ENCODE assay signal across 8 cellular contexts in genomic region chr7:27149817-27150567, GRCh38. TPM values are rescaled to one million over a fixed set of nuclear protein-coding genes. Genes with fewer than 3 reads are reported as not detected.
A peak's percentile ranks its signal among the peaks of the same experiment; 100 is the strongest.
DNase-seq lines count a peak whose midpoint lies in the region; ATAC-seq and TF ChIP-seq lines count a peak whose summit lies in the region.

No MANE protein-coding gene starts in this region.

- H3K4me3 Mint-ChIP-seq in effector memory CD8-positive, alpha-beta T cell, result peak overlapping the region; percentile 83 to 86

- H3K27me3 Mint-ChIP-seq in effector memory CD8-positive, alpha-beta T cell, result peaks cover 83 to 99% of the 10 kb centered on the region in 2 donors

- peaks cover 35% of the 10 kb centered on the region for H3K27me3 ChIP-seq in Loucy (ENCODE audit: insufficient read depth, low read length, poor library complexity, severe bottlenecking)
- H3K27me3 ChIP-seq in psoas muscle (ENCODE audit: insufficient read depth in 3 of 3, low read length in 2 of 3), result no peaks in the 10 kb centered on the region
- peaks cover 89% of the 10 kb centered on the region for H3K27me3 ChIP-seq in trophoblast cell (ENCODE audit: insufficient read depth, low read length)

- H3K4me3 ChIP-seq in Loucy (ENCODE audit: low read length, poor library complexity, severe bottlenecking), result peak overlapping the region; percentile 94
- H3K4me3 ChIP-seq in psoas muscle, result peak overlapping the region; percentile 75
- no peak overlapping the region for H3K4me3 ChIP-seq in trophoblast cell (ENCODE audit: low read depth, low read length)

- H2BK5ac ChIP-seq in trophoblast cell (ENCODE audit: low read depth, low read length, poor library complexity), result no peak overlapping the region

- no peak overlapping the region for H2BK120ac ChIP-seq in trophoblast cell (ENCODE audit: insufficient read depth, low read length, poor library complexity)

- no peaks in the 10 kb centered on the region for H3K79me1 ChIP-seq in trophoblast cell (ENCODE audit: low read length)

- TF ChIP-seq CTCF in Loucy (conservative IDR thresholded peaks at IDR 0.05; ENCODE audit: low read length) (0 out of 2 replicates have a peak, but pooled peaks have one; percentile 7), psoas muscle (IDR thresholded peaks at IDR 0.05) (no peak)

- peak overlapping the region in 1 of 2 donors; percentile 20 for H3K27ac Mint-ChIP-seq in effector memory CD8-positive, alpha-beta T cell

- H2BK12ac ChIP-seq in trophoblast cell (ENCODE audit: low read length), result no peak overlapping the region

- H3K9ac ChIP-seq in Loucy (ENCODE audit: low read depth, low read length, poor library complexity, severe bottlenecking), result peak overlapping the region; percentile 99
- H3K9ac ChIP-seq in trophoblast cell (ENCODE audit: low read length), result no peak overlapping the region

- no peak overlapping the region for H3K4ac ChIP-seq in trophoblast cell (ENCODE audit: low read depth, low read length)

- H3K18ac ChIP-seq in trophoblast cell (ENCODE audit: low read length), result no peak overlapping the region

- 13 to 30% (median 17%) methylated on average over 13 of the region's 13 CpGs for WGBS in psoas muscle, 3 donors
- no CpG with 5 or more reads among the region's 13 CpGs for WGBS in trophoblast cell (ENCODE audit: extremely low coverage, insufficient coverage, insufficient read length)

- no peak overlapping the region for H4K12ac ChIP-seq in trophoblast cell (ENCODE audit: low read depth, low read length)

- peaks cover 37% of the 10 kb centered on the region for H3K4me1 ChIP-seq in Loucy (ENCODE audit: insufficient read depth, low read length, poor library complexity, severe bottlenecking)
- peaks cover 29% of the 10 kb centered on the region for H3K4me1 ChIP-seq in psoas muscle
- H3K4me1 ChIP-seq in trophoblast cell (ENCODE audit: control insufficient read depth in 1 of 2, insufficient read depth in 2 of 2, low read length in 2 of 2), result no peaks in the 10 kb centered on the region

- H3K9me3 ChIP-seq in Loucy (ENCODE audit: insufficient read depth, low read depth, low read length) (no peaks in the 10 kb centered on the region), psoas muscle (no peaks in the 10 kb centered on the region), trophoblast cell (ENCODE audit: insufficient read depth, low read depth, low read length) (peaks cover 45% of the 10 kb centered on the region)

- no peaks in the 10 kb centered on the region for H3F3A ChIP-seq in Loucy (ENCODE audit: low read depth)

- peaks cover 71% of the 10 kb centered on the region for H4K20me1 ChIP-seq in Loucy (ENCODE audit: insufficient read depth, low read length, poor library complexity, severe bottlenecking)

- H3K79me2 ChIP-seq in Loucy (ENCODE audit: insufficient read depth, low read length) (peaks cover 100% of the 10 kb centered on the region), trophoblast cell (ENCODE audit: control insufficient read depth, insufficient read depth, low read length, poor library complexity) (no peaks in the 10 kb centered on the region)

- peak overlapping the region; percentile 91 for H3K4me2 ChIP-seq in Loucy (ENCODE audit: low read depth, low read length, poor library complexity, severe bottlenecking)
- H3K4me2 ChIP-seq in trophoblast cell (ENCODE audit: low read length), result no peak overlapping the region

- H3K27ac ChIP-seq in psoas muscle, result peak overlapping the region; percentile 84
- H3K27ac ChIP-seq in trophoblast cell (ENCODE audit: low read depth, low read length), result no peak overlapping the region

- no peak overlapping the region for H3K23ac ChIP-seq in trophoblast cell (ENCODE audit: low read length)

- no peak overlapping the region for H4K8ac ChIP-seq in trophoblast cell (ENCODE audit: low read depth, low read length)

- no peaks in the 10 kb centered on the region for H3K9me2 ChIP-seq in Loucy (replicated peaks; ENCODE audit: low read depth, low read length)

- peaks cover 31 to 32% of the 10 kb centered on the region in 2 donors for H3K4me1 Mint-ChIP-seq in effector memory CD8-positive, alpha-beta T cell (ENCODE audit: low read depth in 2 of 2)

- H3K14ac ChIP-seq in trophoblast cell (ENCODE audit: low read length), result no peak overlapping the region

- ATAC-seq in GM18505 (IDR thresholded peaks at IDR 0.05; ENCODE audit: unreplicated experiment) (peak; percentile 10), psoas muscle (peak; percentile 32 to 48 (median 35))
- no peak for ATAC-seq in effector memory CD8-positive, alpha-beta T cell (replicated peaks)

- H3K9me3 Mint-ChIP-seq in effector memory CD8-positive, alpha-beta T cell, result no peaks in the 10 kb centered on the region

- H2AFZ ChIP-seq in Loucy (ENCODE audit: low read length), result no peak overlapping the region
- H2AFZ ChIP-seq in trophoblast cell (ENCODE audit: insufficient read depth, low read length, poor library complexity), result no peak overlapping the region

- no peak overlapping the region for H4K91ac ChIP-seq in trophoblast cell (ENCODE audit: low read depth, low read length)

- H2AK5ac ChIP-seq in trophoblast cell (ENCODE audit: low read length), result no peak overlapping the region

- no peak for TF ChIP-seq POLR2A in GM18505 (IDR thresholded peaks at IDR 0.05; ENCODE audit: borderline replicate concordance, extremely low read depth, insufficient read depth, insufficient read length)

- peaks cover 12% of the 10 kb centered on the region for H3K36me3 Mint-ChIP-seq in effector memory CD8-positive, alpha-beta T cell (ENCODE audit: insufficient read depth)

- intact Hi-C loops in psoas muscle (cut with DNase I), result loop anchor here in 1 of 2 donors (10.0 kb wide), 2 partner anchors 755 to 1265 kb away; no protein-coding TSS in a partner anchor

- peaks cover 51% of the 10 kb centered on the region for H3K36me3 ChIP-seq in Loucy (ENCODE audit: insufficient read depth, low read length)
- peaks cover 0 to 9% of the 10 kb centered on the region in 2 donors for H3K36me3 ChIP-seq in psoas muscle (ENCODE audit: insufficient read depth in 1 of 2, low read depth in 1 of 2)
- no peaks in the 10 kb centered on the region for H3K36me3 ChIP-seq in trophoblast cell (ENCODE audit: control insufficient read depth in 1 of 2, insufficient read depth in 2 of 2, low read length in 2 of 2)

- no peak for DNase-seq in effector memory CD8-positive, alpha-beta T cell
- DNase-seq in psoas muscle, result no peak
- no peak for DNase-seq in NCI-H128 (lab: John Stamatoyannopoulos, UW; ENCODE audit: unreplicated experiment)
- no peak for DNase-seq in NCI-H446 (lab: John Stamatoyannopoulos, UW)
- no peak for DNase-seq in trophoblast cell
- DNase-seq in NCI-H187 treated with DMSO at 0.1 percent for 48 hours (lab: John Stamatoyannopoulos, UW), result no peak

RNA-seq across cellular contexts. Expression of gene HOXA3, which starts 2.4 kb away (rescaled TPM):
- total RNA-seq in psoas muscle, result 1 to 10 TPM; 3.3 to 5.6 (median 4.2) TPM
- 1 to 10 TPM in 1 of 3 donors, under 1 TPM in 2; 0.65 to 2.6 (median 0.97) TPM for polyA plus RNA-seq in psoas muscle
- polyA plus RNA-seq in trophoblast cell (2013), result not detected in 2 replicates

RNA-seq across cellular contexts. Expression of gene HOXA6, which starts 2.4 kb away (rescaled TPM):
- 1 to 10 TPM; 2.5 to 3.7 (median 3.1) TPM for total RNA-seq in psoas muscle
- 1 to 10 TPM in 2 of 3 donors, under 1 TPM in 1; 0.64 to 3.2 (median 1.5) TPM for polyA plus RNA-seq in psoas muscle
- polyA plus RNA-seq in trophoblast cell (2013), result not detected in 2 replicates

RNA-seq across cellular contexts. Expression of gene HOXA7, which starts 6.5 kb away (rescaled TPM):
- 1 to 10 TPM; 4.7 to 8.4 (median 6.7) TPM for total RNA-seq in psoas muscle
- 10 to 100 TPM in 1 of 3 donors, 1 to 10 TPM in 2; 2.9 to 10.2 (median 6.2) TPM for polyA plus RNA-seq in psoas muscle
- polyA plus RNA-seq in trophoblast cell (2013), result not detected in 2 replicates

RNA-seq across cellular contexts. Expression of gene HOXA5, which starts 6.5 kb away (rescaled TPM):
- total RNA-seq in psoas muscle, result 10 to 100 TPM in 1 of 4 donors, 1 to 10 TPM in 3; 4.7 to 18.8 (median 8.1) TPM
- 1 to 10 TPM; 2.6 to 7.6 (median 4.6) TPM for polyA plus RNA-seq in psoas muscle
- polyA plus RNA-seq in trophoblast cell (2013), result not detected in 2 replicates

RNA-seq across cellular contexts. Expression of gene HOXA9, which starts 15.3 kb away (rescaled TPM):
- 10 to 100 TPM in 1 of 4 donors, 1 to 10 TPM in 1, under 1 TPM in 1, not detected in 1; 0.81 to 19.9 (median 4.9) TPM for total RNA-seq in psoas muscle
- 10 to 100 TPM; 13.8 to 55.9 (median 18.2) TPM for polyA plus RNA-seq in psoas muscle
- 1.2 and 1.5 TPM in 2 replicates for polyA plus RNA-seq in trophoblast cell (2013)
